Comparison of ENCODE assay signal across 8 cellular contexts in genomic region chr2:70133127-70133452, GRCh38. TPM values are rescaled to one million over a fixed set of nuclear protein-coding genes. Genes with fewer than 3 reads are reported as not detected.
DNase-seq lines count a peak whose midpoint lies in the region; ATAC-seq and TF ChIP-seq lines count a peak whose summit lies in the region.

No MANE protein-coding gene starts in this region.

- peak overlapping the region; percentile 33 to 79 (median 52) for H3K9ac ChIP-seq in subcutaneous abdominal adipose tissue (ENCODE audit: low read length in 5 of 5)

- H3K36me3 ChIP-seq in left lung (no peaks in the 10 kb centered on the region), subcutaneous abdominal adipose tissue (ENCODE audit: control insufficient read depth in 5 of 5, insufficient read depth in 5 of 5, low read length in 5 of 5) (no peaks in the 10 kb centered on the region)

- peaks cover 61% of the 10 kb centered on the region for H3K4me1 Mint-ChIP-seq in activated T-helper 2 cell treated with anti-CD3 and anti-CD28 coated beads, Interferon-gamma antibody, Interleukin-2, Interleukin-4, amounts not matched to agents 10 μg/mL and 5 μg/mL and 100 μg/mL, durations not matched to agents 14 hours and 24 hours and 36 hours (ENCODE audit: low read depth)

- H3K4me1 ChIP-seq in left lung, result peaks cover 31 to 82% of the 10 kb centered on the region in 2 donors
- peaks cover 16 to 53% (median 43%) of the 10 kb centered on the region in 5 donors for H3K4me1 ChIP-seq in subcutaneous abdominal adipose tissue (ENCODE audit: control insufficient read depth in 5 of 5, insufficient read depth in 5 of 5, low read length in 5 of 5)

- H3K27me3 ChIP-seq in left lung (no peaks in the 10 kb centered on the region), subcutaneous abdominal adipose tissue (ENCODE audit: control insufficient read depth in 5 of 5, insufficient read depth in 4 of 5, low read length in 5 of 5) (no peaks in the 10 kb centered on the region)

- H3K27me3 Mint-ChIP-seq in activated T-helper 2 cell treated with anti-CD3 and anti-CD28 coated beads, Interferon-gamma antibody, Interleukin-2, Interleukin-4, amounts not matched to agents 10 μg/mL and 5 μg/mL and 100 μg/mL, durations not matched to agents 14 hours and 24 hours and 36 hours (ENCODE audit: low read depth), result no peaks in the 10 kb centered on the region

- H3K9me3 Mint-ChIP-seq in activated T-helper 2 cell treated with anti-CD3 and anti-CD28 coated beads, Interferon-gamma antibody, Interleukin-2, Interleukin-4, amounts not matched to agents 10 μg/mL and 5 μg/mL and 100 μg/mL, durations not matched to agents 14 hours and 24 hours and 36 hours, result no peaks in the 10 kb centered on the region

- peak overlapping the region; percentile 87 for H3K4me3 Mint-ChIP-seq in activated T-helper 2 cell treated with anti-CD3 and anti-CD28 coated beads, Interferon-gamma antibody, Interleukin-2, Interleukin-4, amounts not matched to agents 10 μg/mL and 5 μg/mL and 100 μg/mL, durations not matched to agents 14 hours and 24 hours and 36 hours (ENCODE audit: low read depth)

- no peak for TF ChIP-seq CTCF in left lung (IDR thresholded peaks at IDR 0.05)

- DNase-seq in NCI-H1105 treated with DMSO at 0.1 percent for 48 hours (lab: John Stamatoyannopoulos, UW), result peak; percentile 47
- no peak for DNase-seq in NCI-H1105 (lab: John Stamatoyannopoulos, UW)
- DNase-seq in activated T-helper 2 cell treated with anti-CD3 and anti-CD28 coated beads, Interferon-gamma antibody, Interleukin-2, Interleukin-4, amounts not matched to agents 10 μg/mL and 5 μg/mL and 100 μg/mL, durations not matched to agents 14 hours and 24 hours and 36 hours (ENCODE audit: low spot score), result no peak
- no peak for DNase-seq in left lung
- DNase-seq in NCI-H82 (lab: John Stamatoyannopoulos, UW), result no peak
- no peak for DNase-seq in GDM1 (lab: John Stamatoyannopoulos, UW)
- no peak for DNase-seq in COLO668 (lab: John Stamatoyannopoulos, UW; ENCODE audit: unreplicated experiment)

- no peaks in the 10 kb centered on the region for H3K9me3 ChIP-seq in left lung
- H3K9me3 ChIP-seq in subcutaneous abdominal adipose tissue (ENCODE audit: control insufficient read depth in 5 of 5, low read length in 5 of 5), result no peaks in the 10 kb centered on the region

- H3K27ac ChIP-seq in left lung (peak overlapping the region; percentile 88 to 98), subcutaneous abdominal adipose tissue (ENCODE audit: low read depth, low read length) (peak overlapping the region; percentile 100)

- intact Hi-C loops in activated T-helper 2 cell treated with anti-CD3 and anti-CD28 coated beads, Interferon-gamma antibody, Interleukin-2, Interleukin-4, amounts not matched to agents 10 μg/mL and 5 μg/mL and 100 μg/mL, durations not matched to agents 14 hours and 24 hours and 36 hours (cut with micrococcal nuclease), result loop anchor here (1.0 to 10.0 kb wide), 5 partner anchors 8 to 488 kb away; partner anchors contain the start of genes AAK1 and PCBP1
- intact Hi-C loops in left lung (cut with DNase I), result no loop called here

- peaks cover 3% of the 10 kb centered on the region for H3K36me3 Mint-ChIP-seq in activated T-helper 2 cell treated with anti-CD3 and anti-CD28 coated beads, Interferon-gamma antibody, Interleukin-2, Interleukin-4, amounts not matched to agents 10 μg/mL and 5 μg/mL and 100 μg/mL, durations not matched to agents 14 hours and 24 hours and 36 hours (ENCODE audit: low read depth)

- no peak for ATAC-seq in left lung

- H3K4me3 ChIP-seq in left lung (peak overlapping the region in 1 of 2 donors; percentile 33), subcutaneous abdominal adipose tissue (ENCODE audit: low read depth in 1 of 5, low read length in 5 of 5) (peak overlapping the region; percentile 57 to 71 (median 62))

- H3K27ac Mint-ChIP-seq in activated T-helper 2 cell treated with anti-CD3 and anti-CD28 coated beads, Interferon-gamma antibody, Interleukin-2, Interleukin-4, amounts not matched to agents 10 μg/mL and 5 μg/mL and 100 μg/mL, durations not matched to agents 14 hours and 24 hours and 36 hours, result peak overlapping the region; percentile 99

RNA-seq across cellular contexts. Expression of gene PCBP1, which starts 45.8 kb away (rescaled TPM):
- total RNA-seq in activated T-helper 2 cell treated with anti-CD3 and anti-CD28 coated beads, Interferon-gamma antibody, Interleukin-2, Interleukin-4, amounts not matched to agents 10 μg/mL and 5 μg/mL and 100 μg/mL, durations not matched to agents 14 hours and 24 hours and 36 hours, result 433 and 442 TPM in 2 replicates
- total RNA-seq in left lung, result 100 to 1,000 TPM; 297 to 404 TPM

RNA-seq across cellular contexts. Expression of gene C2orf42, which starts 57.7 kb away (rescaled TPM):
- 22.1 and 24.7 TPM in 2 replicates for total RNA-seq in activated T-helper 2 cell treated with anti-CD3 and anti-CD28 coated beads, Interferon-gamma antibody, Interleukin-2, Interleukin-4, amounts not matched to agents 10 μg/mL and 5 μg/mL and 100 μg/mL, durations not matched to agents 14 hours and 24 hours and 36 hours
- total RNA-seq in left lung, result 10 to 100 TPM; 13.7 to 16.3 TPM
